1 cellular context compared by ENCODE assay signal in the genomic region with DNA sequence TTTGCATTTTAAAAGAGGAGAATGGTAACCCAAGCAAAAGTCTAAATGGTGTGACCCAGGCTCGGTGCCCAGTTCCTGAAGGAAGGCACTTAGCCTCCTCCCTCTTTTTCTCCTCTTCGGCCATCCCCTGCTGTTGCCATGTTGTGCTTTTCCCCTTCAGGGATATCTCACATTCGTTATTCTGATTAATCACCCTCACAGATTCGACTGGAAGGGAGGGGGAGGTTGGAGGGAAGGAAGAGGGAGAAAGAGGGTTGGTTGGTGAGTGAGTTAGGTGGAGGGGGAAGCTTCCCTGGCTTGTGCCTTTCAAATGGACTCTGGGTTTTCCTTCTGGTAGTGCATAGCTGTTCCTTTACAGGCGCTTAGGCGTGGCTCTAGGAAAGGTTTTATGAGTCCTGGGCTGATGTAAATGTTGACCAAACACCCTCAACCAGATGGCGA.
TF ChIP-seq lines count a peak whose summit lies in the region.

No MANE protein-coding gene starts in this region.

TF ChIP-seq in HepG2, 621 proteins besides CTCF, POLR2A, EP300 and RAD21:
- TF ChIP-seq CSRNP1 (CRISPR knock-in tag; IDR thresholded peaks at IDR 0.05): no peak
